ENCODE assay signal across 1 cellular context in the genomic region with DNA sequence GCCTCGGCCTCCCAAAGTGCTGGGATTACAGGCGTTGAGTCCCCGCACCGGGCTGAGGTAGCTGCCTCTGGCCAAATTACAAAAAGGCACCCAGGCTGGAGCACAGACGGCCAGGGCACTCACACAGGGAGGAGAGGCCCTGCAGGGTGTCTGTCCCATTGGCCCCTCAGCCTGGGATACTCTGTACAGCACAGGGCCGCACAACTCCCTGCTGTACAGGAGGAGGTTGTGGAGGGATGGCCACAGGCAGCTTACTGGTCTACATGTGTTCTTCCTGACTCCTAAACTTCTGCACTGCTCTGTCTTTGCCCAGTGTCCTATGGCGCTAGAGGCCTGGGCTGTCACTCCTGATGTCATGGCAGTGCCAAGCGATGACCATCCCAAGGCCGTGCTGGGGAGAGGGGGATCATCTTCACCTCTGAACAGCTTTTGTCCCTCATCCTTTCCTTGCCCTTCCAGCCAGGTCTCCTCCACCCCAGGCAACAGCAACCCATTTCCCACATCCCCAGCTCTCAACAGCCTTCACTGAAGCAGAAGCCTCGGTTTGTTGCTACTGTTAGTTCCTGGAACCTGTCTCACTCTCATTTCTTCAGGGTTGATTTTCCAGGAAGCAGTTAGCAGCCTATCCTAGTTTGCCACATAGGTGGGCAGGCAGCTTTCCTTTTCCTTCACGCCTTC.
TF ChIP-seq lines count a peak whose summit lies in the region.

No MANE protein-coding gene starts in this region.

TF ChIP-seq in IMR-90, 13 proteins besides CTCF, POLR2A, EP300 and RAD21:
- TF ChIP-seq MAFK (IDR thresholded peaks at IDR 0.05; ENCODE audit: low read depth, low read length): no peak
- no peak for TF ChIP-seq BHLHE40 (IDR thresholded peaks at IDR 0.05; ENCODE audit: low read depth, low read length)
- no peak for TF ChIP-seq MAZ (IDR thresholded peaks at IDR 0.05; ENCODE audit: borderline replicate concordance, low read depth, low read length)
- no peak for TF ChIP-seq CEBPB (IDR thresholded peaks at IDR 0.05; ENCODE audit: low read depth, low read length)
